Comparison of ENCODE assay signal across 6 cellular contexts in the genomic region with DNA sequence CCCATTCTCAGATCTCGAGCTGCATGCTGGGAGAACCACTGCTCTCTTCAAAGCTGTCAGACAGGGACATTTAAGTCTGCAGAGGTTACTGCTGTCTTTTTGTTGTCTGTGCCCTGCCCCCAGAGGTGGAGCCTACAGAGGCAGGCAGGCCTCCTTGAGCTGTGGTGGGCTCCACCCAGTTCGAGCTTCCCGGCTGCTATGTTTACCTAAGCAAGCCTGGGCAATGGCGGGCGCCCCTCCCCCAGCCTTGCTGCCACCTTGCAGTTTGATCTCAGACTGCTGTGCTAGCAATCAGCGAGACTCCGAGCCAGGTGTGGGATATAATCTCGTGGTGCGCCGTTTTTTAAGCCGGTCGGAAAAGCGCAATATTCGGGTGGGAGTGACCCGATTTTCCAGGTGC. TPM values are rescaled to one million over a fixed set of nuclear protein-coding genes. Genes with fewer than 3 reads are reported as not detected.
DNase-seq lines count a peak whose midpoint lies in the region; ATAC-seq, FAIRE-seq and TF ChIP-seq lines count a peak whose summit lies in the region.
"Not testable (repeated sequence)": the region's sequence is repeated elsewhere in the genome, so short reads cannot be mapped to it uniquely, and the experiment has no call there.
"Had no signal": no experiment of that assay in that cellular context is flagged by ENCODE, and none has a peak within 500 bp of the region (broad histone marks: within the 10 kb centered on the region; RNA-seq: fewer than 3 reads in every experiment).

No MANE protein-coding gene starts in this region.

- not testable (repeated sequence) for TF ChIP-seq EP300 in K562 (IDR thresholded peaks at IDR 0.05; ENCODE audit: low read length)

- TF ChIP-seq CTCF in GM23338 (conservative IDR thresholded peaks at IDR 0.05; ENCODE audit: low read depth in 2 of 2); HEK293 (tag by site-specific recombination; IDR thresholded peaks at IDR 0.05); RWPE1 (conservative IDR thresholded peaks at IDR 0.05; ENCODE audit: low read depth); K562 (IDR thresholded peaks at IDR 0.05 in 2 of 3, conservative IDR thresholded peaks at IDR 0.05 in 1 of 3; ENCODE audit: insufficient read depth in 2 of 3, low read depth in 1 of 3, low read length in 3 of 3): not testable (repeated sequence)

- FAIRE-seq in K562 (lab: Jason Lieb, UNC), result not testable (repeated sequence)

- CTCF ChIA-PET in HEK293 (lab: Yijun Ruan, JAX); RWPE1 (lab: Yijun Ruan, JAX); K562 (lab: Yijun Ruan, JAX; ENCODE audit: low intra/inter-chr PET ratio): not testable (repeated sequence)

- H3K4me1 ChIP-seq in GM23338 (ENCODE audit: insufficient read depth), result 0 out of 2 replicates have a peak, but pooled peaks cover 19% of the 10 kb centered on the region
- H3K4me1 ChIP-seq in HEK293 (ENCODE audit: control insufficient read depth, insufficient read depth, low read length), result peaks cover 19% of the 10 kb centered on the region
- not testable (repeated sequence) for H3K4me1 ChIP-seq in K562 (replicated peaks in 1 of 2; ENCODE audit: control insufficient read depth in 2 of 2, insufficient read depth in 2 of 2, low read length in 2 of 2)

- WGBS in K562 (ENCODE audit: insufficient coverage, low coverage, missing lambda C conversion rate), result 0% methylated on average over 10 of the region's 15 CpGs

- H3K27me3 ChIP-seq in GM23338 (ENCODE audit: insufficient read depth); K562 (ENCODE audit: control insufficient read depth in 2 of 2, insufficient read depth in 2 of 2, low read length in 2 of 2): not testable (repeated sequence)

- not testable (repeated sequence) for H3K27me3 Mint-ChIP-seq in GM23338 (ENCODE audit: insufficient read depth, low read depth, poor library complexity)

- not testable (repeated sequence) for H4K20me1 ChIP-seq in GM23338 (replicated peaks; ENCODE audit: insufficient read depth); K562 (replicated peaks; ENCODE audit: control insufficient read depth, insufficient read depth, low read length)

- not testable (repeated sequence) for H3K4me3 Mint-ChIP-seq in GM23338

- not testable (repeated sequence) for H3K9me1 ChIP-seq in K562 (ENCODE audit: control insufficient read depth, insufficient read depth, low read length)

- intact Hi-C loops in K562 (cut with micrococcal nuclease), result not testable (repeated sequence)

- not testable (repeated sequence) for H3K9me3 ChIP-seq in HEK293 (ENCODE audit: control insufficient read depth, insufficient read depth, low read depth, low read length); K562 (replicated peaks; ENCODE audit: control insufficient read depth, insufficient read depth, low read depth, low read length)

- not testable (repeated sequence) for H3K79me2 ChIP-seq in GM23338 (replicated peaks; ENCODE audit: insufficient read depth); K562 (ENCODE audit: control insufficient read depth, insufficient read depth, low read length)

- BruUV-seq in K562 (replicated peaks; lab: Mats Ljungman, UMichigan), result not testable (repeated sequence)

- H3K36me3 Mint-ChIP-seq in GM23338 (ENCODE audit: low read depth), result not testable (repeated sequence)

- not testable (repeated sequence) for H3F3A ChIP-seq in GM23338 (replicated peaks; ENCODE audit: low read depth)

- TF ChIP-seq RAD21 in K562 (CRISPR knock-in tag; conservative IDR thresholded peaks at IDR 0.05 in 1 of 2, IDR thresholded peaks at IDR 0.05 in 1 of 2), result not testable (repeated sequence)

- H3K4me2 ChIP-seq in GM23338; K562 (ENCODE audit: insufficient read depth, low read length): not testable (repeated sequence)

- POLR2A ChIA-PET in HEK293 (lab: Yijun Ruan, JAX); RWPE1 (lab: Yijun Ruan, JAX; ENCODE audit: low non-redundant PET); K562 (lab: Yijun Ruan, JAX): not testable (repeated sequence)

- not testable (repeated sequence) for H3K27ac ChIP-seq in GM23338 (ENCODE audit: low read depth); HEK293 (ENCODE audit: extremely low read depth, low read depth, low read length); K562 (ENCODE audit: extremely low read depth, low read depth, low read length)
- peak overlapping the region; percentile 48 for H3K27ac ChIP-seq in RWPE1

- not testable (repeated sequence) for TF ChIP-seq POLR2A in K562 (conservative IDR thresholded peaks at IDR 0.05)

- not testable (repeated sequence) for ATAC-seq in GM23338, K562

- H3K4me3 ChIP-seq in GM23338; HEK293 (ENCODE audit: low read depth, low read length): not testable (repeated sequence)
- 0 out of 2 replicates have a peak overlapping the region, but pooled peaks have one; percentile 15 for H3K4me3 ChIP-seq in K562

- H3K36me3 ChIP-seq in GM23338 (ENCODE audit: insufficient read depth); HEK293 (ENCODE audit: control insufficient read depth in 2 of 2, insufficient read depth in 1 of 2, low read length in 2 of 2); K562 (ENCODE audit: control insufficient read depth, insufficient read depth, low read length): not testable (repeated sequence)

- in situ Hi-C loops in K562 (cut with MboI), result not testable (repeated sequence)

- not testable (repeated sequence) for DNase-seq in GM23338 (ENCODE audit: low spot score); RWPE1 (ENCODE audit: low spot score); K562 (ENCODE audit: extremely low read depth in 1 of 4, low spot score in 3 of 4)

- H3K4me1 Mint-ChIP-seq in GM23338, result peaks cover 25% of the 10 kb centered on the region

- H3K9ac ChIP-seq in K562 (ENCODE audit: insufficient read depth in 1 of 2, low read depth in 2 of 2, low read length in 2 of 2), result not testable (repeated sequence)

- not testable (repeated sequence) for H3K9me2 ChIP-seq in GM23338 (ENCODE audit: insufficient read depth)

- H3K9me3 Mint-ChIP-seq in GM23338, result not testable (repeated sequence)

- H3K27ac Mint-ChIP-seq in GM23338, result 0 out of 2 replicates have a peak overlapping the region, but pooled peaks have one; percentile 83

- peak overlapping the region; percentile 30; the same call in 1 of the 2 replicates for H2AFZ ChIP-seq in GM23338
- H2AFZ ChIP-seq in K562 (ENCODE audit: low read depth, low read length), result not testable (repeated sequence)

TF ChIP-seq in HEK293, 187 proteins besides CTCF, POLR2A, EP300 and RAD21:
- TF ChIP-seq ZFP69B (tag by site-specific recombination; IDR thresholded peaks at IDR 0.05), result peak; percentile 62; the same call in 1 of the 2 replicates
- peak; percentile 49; the same call in 1 of the 2 replicates for TF ChIP-seq KLF1 (tag by site-specific recombination; IDR thresholded peaks at IDR 0.05)

TF ChIP-seq in K562, 482 proteins besides CTCF, POLR2A, EP300 and RAD21:
- TF ChIP-seq FOXA3 (CRISPR knock-in tag; conservative IDR thresholded peaks at IDR 0.05 in 1 of 2, IDR thresholded peaks at IDR 0.05 in 1 of 2), result peak in 1 of 2 experiments; percentile 81; a peak in 2 of 4 replicates

RNA-seq across cellular contexts. Expression of a gene that starts 31.2 kb away (rescaled TPM):
- 26.7 and 33.0 TPM in 2 replicates for total RNA-seq in GM23338 (2014; rRNA removed; shearing (Covaris generic))
- polyA plus RNA-seq in GM23338 (2016; fragmentation: Nextera tagmentation; extraction: Ambion mirVana) (20.6 and 22.1 TPM in 2 replicates), K562 (2011; rRNA removed) (0.28 and 0.36 TPM in 2 replicates), K562 (2014; fragmentation: Illumina TruSeq; extraction: Trizol) (0.48 and 0.78 TPM in 2 replicates), K562 (2014; fragmentation: Nextera tagmentation; extraction: Ambion mirVana) (under 1 TPM; 0.21 to 0.28 TPM), K562 (2014; rRNA removed) (0.88 and 1.3 TPM in 2 replicates)
- total RNA-seq in K562 (2011; cell fraction: chromatin; rRNA removed; ENCODE audit: low replicate concordance), result 1.2 and 1.6 TPM in 2 replicates
- total RNA-seq in K562 (2011; cell fraction: nucleolus; rRNA removed), result 0.83 and 0.92 TPM in 2 replicates
- 0.81 and 0.92 TPM in 2 replicates for total RNA-seq in K562 (2011; cell fraction: nucleoplasm; rRNA removed)
- total RNA-seq in K562 (2014; rRNA removed) (0.18 and 0.73 TPM in 2 replicates), K562 (2014; rRNA removed; fragmentation: Illumina TruSeq; extraction: Trizol) (0.18 and 0.57 TPM in 2 replicates), K562 (2015; rRNA removed; fragmentation: Illumina TruSeq; extraction: Trizol) (0.53 and 0.54 TPM in 2 replicates), K562 (2021) (0.65 and 0.66 TPM in 2 replicates)
- polyA plus RNA-seq in K562 (2011; cell fraction: cytosol; rRNA removed), result 0.12 and 0.43 TPM in 2 replicates
- 1.2 and 2.3 TPM in 2 replicates for polyA plus RNA-seq in K562 (2011; cell fraction: nucleus; rRNA removed)
- polyA plus RNA-seq in K562 (2012), result 0.96 and 3.3 TPM in 2 replicates
- polyA minus RNA-seq in K562 (2011; rRNA and poly(A)+ RNA removed), result 0.06 and 0.18 TPM in 2 replicates
- 0.67 and 1.6 TPM in 2 replicates for polyA minus RNA-seq in K562 (2011; cell fraction: cytosol; rRNA and poly(A)+ RNA removed)
- 0.54 and 0.67 TPM in 2 replicates for polyA minus RNA-seq in K562 (2011; cell fraction: nucleus; rRNA and poly(A)+ RNA removed)
- total RNA-seq: CD4-positive, CD25-positive, alpha-beta regulatory T cell; CD8-positive, alpha-beta memory T cell had no signal
- polyA plus RNA-seq: CD4-positive, CD25-positive, alpha-beta regulatory T cell had no signal

Comparison
In these comparisons a context has a peak if more than half of its experiments do, and no peak if none do; other contexts are left out.
1. RNA of a gene that starts 31.2 kb away (total RNA-seq): 26.7 to 33.0 TPM in GM23338; 0.18 to 1.6 TPM in K562; every median in the first group is over 10 times any median in the second.